Comparison of ENCODE assay signal across 19 cellular contexts in genomic region chr7:77459311-77459726, GRCh38.
"Had no signal": no experiment of that assay in that cellular context is flagged by ENCODE, and none has a peak within 500 bp of the region (broad histone marks: within the 10 kb centered on the region; RNA-seq: fewer than 3 reads in every experiment).

No MANE protein-coding gene starts in this region.

- H3K4me1 ChIP-seq: transverse colon had no signal

- H3K27me3 ChIP-seq: foreskin keratinocyte, right atrium auricular region, transverse colon had no signal

- H3K4me3 ChIP-seq: right atrium auricular region, transverse colon had no signal

- DNase-seq: activated CD4-positive, alpha-beta T cell treated with anti-CD3 and anti-CD28 coated beads for 4 hours; activated CD8-positive, alpha-beta T cell treated with anti-CD3 and anti-CD28 coated beads for 36 hours; activated effector memory CD4-positive, alpha-beta T cell treated with Interleukin-2 at 50 U/mL for 16 hours; activated naive CD4-positive, alpha-beta T cell treated with anti-CD3 and anti-CD28 coated beads, Interleukin-2, amount 50 U/mL, for 16 hours; activated T-cell treated with anti-CD3 and anti-CD28 coated beads, Interleukin-2, amount 50 U/mL, for 4 hours; effector memory CD4-positive, alpha-beta T cell; foreskin keratinocyte; left ventricle myocardium superior; natural killer cell; nucleus accumbens; small intestine; stimulated activated CD4-positive, alpha-beta T cell treated with anti-CD3 and anti-CD28 coated beads, Interleukin-4, amount 100 ng/mL, for 24 hours; stimulated activated naive CD4-positive, alpha-beta T cell; substantia nigra; transverse colon had no signal

- H3K27me3 Mint-ChIP-seq: activated CD8-positive, alpha-beta T cell treated with anti-CD3 and anti-CD28 coated beads for 36 hours; dendritic cell treated with granulocyte-macrophage colony-stimulating factor and Interleukin-4, amounts not matched to agents 40 ng/mL and 50 ng/mL, for 4 days; memory B cell had no signal

- H3K36me3 Mint-ChIP-seq: memory B cell, natural killer cell had no signal

- H3K9me3 Mint-ChIP-seq: activated CD8-positive, alpha-beta T cell treated with anti-CD3 and anti-CD28 coated beads for 36 hours; activated T-cell treated with anti-CD3 and anti-CD28 coated beads, Interleukin-2, amount 50 U/mL, for 4 hours; dendritic cell treated with granulocyte-macrophage colony-stimulating factor and Interleukin-4, amounts not matched to agents 40 ng/mL and 50 ng/mL, for 4 days; memory B cell; natural killer cell had no signal

- H3K9me3 ChIP-seq: right atrium auricular region, transverse colon had no signal

- H3K36me3 ChIP-seq: right atrium auricular region, transverse colon had no signal

- H3K27ac Mint-ChIP-seq: activated CD8-positive, alpha-beta T cell treated with anti-CD3 and anti-CD28 coated beads for 36 hours; dendritic cell treated with granulocyte-macrophage colony-stimulating factor and Interleukin-4, amounts not matched to agents 40 ng/mL and 50 ng/mL, for 4 days; memory B cell; natural killer cell; progenitor cell of endocrine pancreas had no signal

- H3K27ac ChIP-seq: foreskin keratinocyte, right atrium auricular region, transverse colon had no signal

- H3K4me3 Mint-ChIP-seq: activated CD8-positive, alpha-beta T cell treated with anti-CD3 and anti-CD28 coated beads for 36 hours; activated T-cell treated with anti-CD3 and anti-CD28 coated beads, Interleukin-2, amount 50 U/mL, for 4 hours; dendritic cell treated with granulocyte-macrophage colony-stimulating factor and Interleukin-4, amounts not matched to agents 40 ng/mL and 50 ng/mL, for 4 days; memory B cell; natural killer cell had no signal
